Comparison of ENCODE assay signal across 1 cellular context in the genomic region with DNA sequence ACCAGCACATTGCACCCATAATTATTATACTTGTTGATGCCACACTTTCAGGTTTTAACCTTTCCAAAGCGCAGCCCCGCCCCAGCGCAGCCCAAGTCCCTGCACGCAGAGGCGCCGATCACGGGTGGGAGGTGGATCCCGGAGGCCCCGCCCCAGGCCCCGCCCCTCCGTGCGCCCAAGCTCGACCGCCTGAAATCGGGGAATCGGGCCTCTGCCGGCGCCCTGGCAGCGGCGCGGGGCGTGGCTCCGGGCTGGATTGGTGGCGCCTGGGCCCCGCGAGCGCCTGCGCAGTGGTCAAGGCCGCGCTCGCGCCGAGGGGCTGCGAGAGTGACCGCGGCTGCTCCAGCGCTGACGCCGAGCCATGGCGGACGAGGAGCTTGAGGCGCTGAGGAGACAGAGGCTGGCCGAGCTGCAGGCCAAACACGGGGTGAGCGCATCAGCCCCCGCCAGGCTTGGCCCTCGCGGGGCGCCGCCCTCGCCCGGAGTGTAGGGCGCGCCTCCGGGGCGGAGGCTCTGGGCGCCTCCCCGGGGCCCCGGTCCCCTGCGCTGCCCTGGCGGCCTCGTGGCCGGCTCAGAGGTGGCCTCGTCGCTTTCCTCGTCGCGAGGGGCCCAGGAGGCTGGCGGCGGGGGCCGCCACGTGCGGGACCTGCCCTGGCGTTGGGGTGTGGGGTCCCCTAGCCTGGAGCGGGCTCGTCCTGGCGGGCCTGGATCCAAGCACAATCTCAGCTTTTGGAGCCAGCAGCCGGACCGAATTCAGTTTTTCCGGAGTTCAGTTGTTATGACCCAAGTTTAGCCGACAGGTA.
TF ChIP-seq lines count a peak whose summit lies in the region.

A gene with protein sequence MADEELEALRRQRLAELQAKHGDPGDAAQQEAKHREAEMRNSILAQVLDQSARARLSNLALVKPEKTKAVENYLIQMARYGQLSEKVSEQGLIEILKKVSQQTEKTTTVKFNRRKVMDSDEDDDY (plus strand): TSS at position 290 of the 803 bp plus-strand sequence. CDS start 72 bp downstream, at position 362.

TF ChIP-seq in HepG2, 621 proteins besides CTCF, POLR2A, EP300 and RAD21 (continues in another document):
- TF ChIP-seq, protein P1, sequence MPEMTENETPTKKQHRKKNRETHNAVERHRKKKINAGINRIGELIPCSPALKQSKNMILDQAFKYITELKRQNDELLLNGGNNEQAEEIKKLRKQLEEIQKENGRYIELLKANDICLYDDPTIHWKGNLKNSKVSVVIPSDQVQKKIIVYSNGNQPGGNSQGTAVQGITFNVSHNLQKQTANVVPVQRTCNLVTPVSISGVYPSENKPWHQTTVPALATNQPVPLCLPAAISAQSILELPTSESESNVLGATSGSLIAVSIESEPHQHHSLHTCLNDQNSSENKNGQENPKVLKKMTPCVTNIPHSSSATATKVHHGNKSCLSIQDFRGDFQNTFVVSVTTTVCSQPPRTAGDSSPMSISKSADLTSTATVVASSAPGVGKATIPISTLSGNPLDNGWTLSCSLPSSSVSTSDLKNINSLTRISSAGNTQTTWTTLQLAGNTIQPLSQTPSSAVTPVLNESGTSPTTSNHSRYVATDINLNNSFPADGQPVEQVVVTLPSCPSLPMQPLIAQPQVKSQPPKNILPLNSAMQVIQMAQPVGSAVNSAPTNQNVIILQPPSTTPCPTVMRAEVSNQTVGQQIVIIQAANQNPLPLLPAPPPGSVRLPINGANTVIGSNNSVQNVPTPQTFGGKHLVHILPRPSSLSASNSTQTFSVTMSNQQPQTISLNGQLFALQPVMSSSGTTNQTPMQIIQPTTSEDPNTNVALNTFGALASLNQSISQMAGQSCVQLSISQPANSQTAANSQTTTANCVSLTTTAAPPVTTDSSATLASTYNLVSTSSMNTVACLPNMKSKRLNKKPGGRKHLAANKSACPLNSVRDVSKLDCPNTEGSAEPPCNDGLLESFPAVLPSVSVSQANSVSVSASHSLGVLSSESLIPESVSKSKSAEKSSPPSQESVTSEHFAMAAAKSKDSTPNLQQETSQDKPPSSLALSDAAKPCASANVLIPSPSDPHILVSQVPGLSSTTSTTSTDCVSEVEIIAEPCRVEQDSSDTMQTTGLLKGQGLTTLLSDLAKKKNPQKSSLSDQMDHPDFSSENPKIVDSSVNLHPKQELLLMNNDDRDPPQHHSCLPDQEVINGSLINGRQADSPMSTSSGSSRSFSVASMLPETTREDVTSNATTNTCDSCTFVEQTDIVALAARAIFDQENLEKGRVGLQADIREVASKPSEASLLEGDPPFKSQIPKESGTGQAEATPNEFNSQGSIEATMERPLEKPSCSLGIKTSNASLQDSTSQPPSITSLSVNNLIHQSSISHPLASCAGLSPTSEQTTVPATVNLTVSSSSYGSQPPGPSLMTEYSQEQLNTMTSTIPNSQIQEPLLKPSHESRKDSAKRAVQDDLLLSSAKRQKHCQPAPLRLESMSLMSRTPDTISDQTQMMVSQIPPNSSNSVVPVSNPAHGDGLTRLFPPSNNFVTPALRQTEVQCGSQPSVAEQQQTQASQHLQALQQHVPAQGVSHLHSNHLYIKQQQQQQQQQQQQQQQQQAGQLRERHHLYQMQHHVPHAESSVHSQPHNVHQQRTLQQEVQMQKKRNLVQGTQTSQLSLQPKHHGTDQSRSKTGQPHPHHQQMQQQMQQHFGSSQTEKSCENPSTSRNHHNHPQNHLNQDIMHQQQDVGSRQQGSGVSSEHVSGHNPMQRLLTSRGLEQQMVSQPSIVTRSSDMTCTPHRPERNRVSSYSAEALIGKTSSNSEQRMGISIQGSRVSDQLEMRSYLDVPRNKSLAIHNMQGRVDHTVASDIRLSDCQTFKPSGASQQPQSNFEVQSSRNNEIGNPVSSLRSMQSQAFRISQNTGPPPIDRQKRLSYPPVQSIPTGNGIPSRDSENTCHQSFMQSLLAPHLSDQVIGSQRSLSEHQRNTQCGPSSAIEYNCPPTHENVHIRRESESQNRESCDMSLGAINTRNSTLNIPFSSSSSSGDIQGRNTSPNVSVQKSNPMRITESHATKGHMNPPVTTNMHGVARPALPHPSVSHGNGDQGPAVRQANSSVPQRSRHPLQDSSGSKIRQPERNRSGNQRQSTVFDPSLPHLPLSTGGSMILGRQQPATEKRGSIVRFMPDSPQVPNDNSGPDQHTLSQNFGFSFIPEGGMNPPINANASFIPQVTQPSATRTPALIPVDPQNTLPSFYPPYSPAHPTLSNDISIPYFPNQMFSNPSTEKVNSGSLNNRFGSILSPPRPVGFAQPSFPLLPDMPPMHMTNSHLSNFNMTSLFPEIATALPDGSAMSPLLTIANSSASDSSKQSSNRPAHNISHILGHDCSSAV (CRISPR knock-in tag; IDR thresholded peaks at IDR 0.05; ENCODE audit: borderline replicate concordance), result no peak
- TF ChIP-seq, protein P2, sequence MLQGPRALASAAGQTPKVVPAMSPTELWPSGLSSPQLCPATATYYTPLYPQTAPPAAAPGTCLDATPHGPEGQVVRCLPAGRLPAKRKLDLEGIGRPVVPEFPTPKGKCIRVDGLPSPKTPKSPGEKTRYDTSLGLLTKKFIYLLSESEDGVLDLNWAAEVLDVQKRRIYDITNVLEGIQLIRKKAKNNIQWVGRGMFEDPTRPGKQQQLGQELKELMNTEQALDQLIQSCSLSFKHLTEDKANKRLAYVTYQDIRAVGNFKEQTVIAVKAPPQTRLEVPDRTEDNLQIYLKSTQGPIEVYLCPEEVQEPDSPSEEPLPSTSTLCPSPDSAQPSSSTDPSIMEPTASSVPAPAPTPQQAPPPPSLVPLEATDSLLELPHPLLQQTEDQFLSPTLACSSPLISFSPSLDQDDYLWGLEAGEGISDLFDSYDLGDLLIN (CRISPR knock-in tag; IDR thresholded peaks at IDR 0.05; ENCODE audit: borderline replicate concordance), result peak; percentile 39; the same call in 1 of the 2 replicates
- no peak; the same call in 1 of the 2 replicates for TF ChIP-seq ZNF766 (CRISPR knock-in tag; IDR thresholded peaks at IDR 0.05; ENCODE audit: borderline replicate concordance)
- TF ChIP-seq MYC (CRISPR knock-in tag; IDR thresholded peaks at IDR 0.05; ENCODE audit: borderline replicate concordance), result peak; percentile 85
- TF ChIP-seq MBNL3 (CRISPR knock-in tag; conservative IDR thresholded peaks at IDR 0.05), result no peak
- TF ChIP-seq, protein P3, sequence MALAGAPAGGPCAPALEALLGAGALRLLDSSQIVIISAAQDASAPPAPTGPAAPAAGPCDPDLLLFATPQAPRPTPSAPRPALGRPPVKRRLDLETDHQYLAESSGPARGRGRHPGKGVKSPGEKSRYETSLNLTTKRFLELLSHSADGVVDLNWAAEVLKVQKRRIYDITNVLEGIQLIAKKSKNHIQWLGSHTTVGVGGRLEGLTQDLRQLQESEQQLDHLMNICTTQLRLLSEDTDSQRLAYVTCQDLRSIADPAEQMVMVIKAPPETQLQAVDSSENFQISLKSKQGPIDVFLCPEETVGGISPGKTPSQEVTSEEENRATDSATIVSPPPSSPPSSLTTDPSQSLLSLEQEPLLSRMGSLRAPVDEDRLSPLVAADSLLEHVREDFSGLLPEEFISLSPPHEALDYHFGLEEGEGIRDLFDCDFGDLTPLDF (CRISPR knock-in tag; IDR thresholded peaks at IDR 0.05), result peak; percentile 30; the same call in 1 of the 2 replicates
- TF ChIP-seq, protein P4, sequence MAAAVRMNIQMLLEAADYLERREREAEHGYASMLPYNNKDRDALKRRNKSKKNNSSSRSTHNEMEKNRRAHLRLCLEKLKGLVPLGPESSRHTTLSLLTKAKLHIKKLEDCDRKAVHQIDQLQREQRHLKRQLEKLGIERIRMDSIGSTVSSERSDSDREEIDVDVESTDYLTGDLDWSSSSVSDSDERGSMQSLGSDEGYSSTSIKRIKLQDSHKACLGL (CRISPR knock-in tag; IDR thresholded peaks at IDR 0.05), result peak; percentile 82
- no peak for TF ChIP-seq SUZ12 (IDR thresholded peaks at IDR 0.05; ENCODE audit: low read depth, low read length)
- 0 out of 2 replicates have a peak, but pooled peaks have one; percentile 18 for TF ChIP-seq ZMAT3 (CRISPR knock-in tag; conservative IDR thresholded peaks at IDR 0.05)
- TF ChIP-seq, protein P5, sequence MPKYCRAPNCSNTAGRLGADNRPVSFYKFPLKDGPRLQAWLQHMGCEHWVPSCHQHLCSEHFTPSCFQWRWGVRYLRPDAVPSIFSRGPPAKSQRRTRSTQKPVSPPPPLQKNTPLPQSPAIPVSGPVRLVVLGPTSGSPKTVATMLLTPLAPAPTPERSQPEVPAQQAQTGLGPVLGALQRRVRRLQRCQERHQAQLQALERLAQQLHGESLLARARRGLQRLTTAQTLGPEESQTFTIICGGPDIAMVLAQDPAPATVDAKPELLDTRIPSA (CRISPR knock-in tag; IDR thresholded peaks at IDR 0.05; ENCODE audit: borderline replicate concordance), result no peak
- TF ChIP-seq CHD4 (IDR thresholded peaks at IDR 0.05; ENCODE audit: borderline replicate concordance, low read length), result no peak
- TF ChIP-seq SRSF9 (IDR thresholded peaks at IDR 0.05; ENCODE audit: borderline replicate concordance, insufficient read depth, low read depth, low read length, poor library complexity, severe bottlenecking), result no peak
- 0 out of 2 replicates have a peak, but pooled peaks have one; percentile 16 for TF ChIP-seq ZNF891 (CRISPR knock-in tag; IDR thresholded peaks at IDR 0.05)
- TF ChIP-seq DMAP1 (CRISPR knock-in tag; IDR thresholded peaks at IDR 0.05), result peak; percentile 60
- TF ChIP-seq, protein P6, sequence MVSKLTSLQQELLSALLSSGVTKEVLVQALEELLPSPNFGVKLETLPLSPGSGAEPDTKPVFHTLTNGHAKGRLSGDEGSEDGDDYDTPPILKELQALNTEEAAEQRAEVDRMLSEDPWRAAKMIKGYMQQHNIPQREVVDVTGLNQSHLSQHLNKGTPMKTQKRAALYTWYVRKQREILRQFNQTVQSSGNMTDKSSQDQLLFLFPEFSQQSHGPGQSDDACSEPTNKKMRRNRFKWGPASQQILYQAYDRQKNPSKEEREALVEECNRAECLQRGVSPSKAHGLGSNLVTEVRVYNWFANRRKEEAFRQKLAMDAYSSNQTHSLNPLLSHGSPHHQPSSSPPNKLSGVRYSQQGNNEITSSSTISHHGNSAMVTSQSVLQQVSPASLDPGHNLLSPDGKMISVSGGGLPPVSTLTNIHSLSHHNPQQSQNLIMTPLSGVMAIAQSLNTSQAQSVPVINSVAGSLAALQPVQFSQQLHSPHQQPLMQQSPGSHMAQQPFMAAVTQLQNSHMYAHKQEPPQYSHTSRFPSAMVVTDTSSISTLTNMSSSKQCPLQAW (CRISPR knock-in tag; IDR thresholded peaks at IDR 0.05), result no peak
- TF ChIP-seq ZNF713 (CRISPR knock-in tag; IDR thresholded peaks at IDR 0.05), result 0 out of 2 replicates have a peak, but pooled peaks have one; percentile 82
- TF ChIP-seq NFE2 (CRISPR knock-in tag; IDR thresholded peaks at IDR 0.05), result no peak
- peak; percentile 40; the same call in 1 of the 2 replicates for TF ChIP-seq ZNF431 (CRISPR knock-in tag; IDR thresholded peaks at IDR 0.05; ENCODE audit: borderline replicate concordance, low read depth)
- TF ChIP-seq, protein P7, sequence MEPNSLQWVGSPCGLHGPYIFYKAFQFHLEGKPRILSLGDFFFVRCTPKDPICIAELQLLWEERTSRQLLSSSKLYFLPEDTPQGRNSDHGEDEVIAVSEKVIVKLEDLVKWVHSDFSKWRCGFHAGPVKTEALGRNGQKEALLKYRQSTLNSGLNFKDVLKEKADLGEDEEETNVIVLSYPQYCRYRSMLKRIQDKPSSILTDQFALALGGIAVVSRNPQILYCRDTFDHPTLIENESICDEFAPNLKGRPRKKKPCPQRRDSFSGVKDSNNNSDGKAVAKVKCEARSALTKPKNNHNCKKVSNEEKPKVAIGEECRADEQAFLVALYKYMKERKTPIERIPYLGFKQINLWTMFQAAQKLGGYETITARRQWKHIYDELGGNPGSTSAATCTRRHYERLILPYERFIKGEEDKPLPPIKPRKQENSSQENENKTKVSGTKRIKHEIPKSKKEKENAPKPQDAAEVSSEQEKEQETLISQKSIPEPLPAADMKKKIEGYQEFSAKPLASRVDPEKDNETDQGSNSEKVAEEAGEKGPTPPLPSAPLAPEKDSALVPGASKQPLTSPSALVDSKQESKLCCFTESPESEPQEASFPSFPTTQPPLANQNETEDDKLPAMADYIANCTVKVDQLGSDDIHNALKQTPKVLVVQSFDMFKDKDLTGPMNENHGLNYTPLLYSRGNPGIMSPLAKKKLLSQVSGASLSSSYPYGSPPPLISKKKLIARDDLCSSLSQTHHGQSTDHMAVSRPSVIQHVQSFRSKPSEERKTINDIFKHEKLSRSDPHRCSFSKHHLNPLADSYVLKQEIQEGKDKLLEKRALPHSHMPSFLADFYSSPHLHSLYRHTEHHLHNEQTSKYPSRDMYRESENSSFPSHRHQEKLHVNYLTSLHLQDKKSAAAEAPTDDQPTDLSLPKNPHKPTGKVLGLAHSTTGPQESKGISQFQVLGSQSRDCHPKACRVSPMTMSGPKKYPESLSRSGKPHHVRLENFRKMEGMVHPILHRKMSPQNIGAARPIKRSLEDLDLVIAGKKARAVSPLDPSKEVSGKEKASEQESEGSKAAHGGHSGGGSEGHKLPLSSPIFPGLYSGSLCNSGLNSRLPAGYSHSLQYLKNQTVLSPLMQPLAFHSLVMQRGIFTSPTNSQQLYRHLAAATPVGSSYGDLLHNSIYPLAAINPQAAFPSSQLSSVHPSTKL (CRISPR knock-in tag; IDR thresholded peaks at IDR 0.05), result no peak; the same call in 1 of the 2 replicates
- 0 out of 2 replicates have a peak, but pooled peaks have one; percentile 9 for TF ChIP-seq JUND (CRISPR knock-in tag; IDR thresholded peaks at IDR 0.05)
- TF ChIP-seq ZFP36L1 (CRISPR knock-in tag; IDR thresholded peaks at IDR 0.05), result no peak
- TF ChIP-seq ZNF572 (CRISPR knock-in tag; IDR thresholded peaks at IDR 0.05), result no peak
- TF ChIP-seq, protein P8, sequence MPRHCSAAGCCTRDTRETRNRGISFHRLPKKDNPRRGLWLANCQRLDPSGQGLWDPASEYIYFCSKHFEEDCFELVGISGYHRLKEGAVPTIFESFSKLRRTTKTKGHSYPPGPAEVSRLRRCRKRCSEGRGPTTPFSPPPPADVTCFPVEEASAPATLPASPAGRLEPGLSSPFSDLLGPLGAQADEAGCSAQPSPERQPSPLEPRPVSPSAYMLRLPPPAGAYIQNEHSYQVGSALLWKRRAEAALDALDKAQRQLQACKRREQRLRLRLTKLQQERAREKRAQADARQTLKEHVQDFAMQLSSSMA (CRISPR knock-in tag; IDR thresholded peaks at IDR 0.05), result no peak
- TF ChIP-seq ZNF160 (CRISPR knock-in tag; IDR thresholded peaks at IDR 0.05), result peak; percentile 23; the same call in 1 of the 2 replicates
- TF ChIP-seq ARHGAP35 (CRISPR knock-in tag; IDR thresholded peaks at IDR 0.05; ENCODE audit: borderline replicate concordance), result no peak
- no peak; the same call in 1 of the 2 replicates for TF ChIP-seq ZNF484 (CRISPR knock-in tag; IDR thresholded peaks at IDR 0.05; ENCODE audit: borderline replicate concordance, low read depth)
- no peak for TF ChIP-seq ZNF205 (CRISPR knock-in tag; IDR thresholded peaks at IDR 0.05)
- TF ChIP-seq, protein P9, sequence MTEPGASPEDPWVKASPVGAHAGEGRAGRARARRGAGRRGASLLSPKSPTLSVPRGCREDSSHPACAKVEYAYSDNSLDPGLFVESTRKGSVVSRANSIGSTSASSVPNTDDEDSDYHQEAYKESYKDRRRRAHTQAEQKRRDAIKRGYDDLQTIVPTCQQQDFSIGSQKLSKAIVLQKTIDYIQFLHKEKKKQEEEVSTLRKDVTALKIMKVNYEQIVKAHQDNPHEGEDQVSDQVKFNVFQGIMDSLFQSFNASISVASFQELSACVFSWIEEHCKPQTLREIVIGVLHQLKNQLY (CRISPR knock-in tag; IDR thresholded peaks at IDR 0.05), result no peak
- no peak for TF ChIP-seq ZNF550 (CRISPR knock-in tag; IDR thresholded peaks at IDR 0.05; ENCODE audit: borderline replicate concordance)
- no peak for TF ChIP-seq MLLT10 (CRISPR knock-in tag; IDR thresholded peaks at IDR 0.05)
- TF ChIP-seq ZNF781 (CRISPR knock-in tag; IDR thresholded peaks at IDR 0.05; ENCODE audit: borderline replicate concordance, not compliant biosample characterization), result no peak
- peak; percentile 67; the same call in 1 of the 2 replicates for TF ChIP-seq KLF6 (CRISPR knock-in tag; IDR thresholded peaks at IDR 0.05)
- no peak for TF ChIP-seq ZNF879 (CRISPR knock-in tag; IDR thresholded peaks at IDR 0.05)
- TF ChIP-seq NCOA1 (CRISPR knock-in tag; IDR thresholded peaks at IDR 0.05), result no peak
